In the genomic region with DNA sequence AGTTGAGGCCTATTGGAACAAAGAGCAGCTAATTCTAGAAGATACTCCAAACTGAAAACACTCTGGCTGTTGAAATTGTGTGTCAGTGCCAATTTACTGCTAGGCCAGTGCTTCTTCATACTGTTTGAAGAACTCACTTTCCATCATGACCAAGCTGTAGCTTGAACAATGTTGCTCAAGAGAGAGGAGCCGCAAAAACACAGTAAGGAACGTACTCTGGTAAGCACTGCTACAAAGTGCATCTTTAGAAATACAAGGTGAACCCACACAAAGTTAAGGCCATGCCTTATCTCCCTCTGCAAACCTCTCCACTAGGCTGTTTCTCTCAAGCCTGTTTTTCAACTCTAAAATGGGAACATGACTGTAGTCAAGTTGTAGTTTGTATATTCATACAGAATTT, we compare ENCODE assay signal across 17 cellular contexts.
DNase-seq lines count a peak whose midpoint lies in the region; ATAC-seq and TF ChIP-seq lines count a peak whose summit lies in the region.
"Had no signal": no experiment of that assay in that cellular context is flagged by ENCODE, and none has a peak within 500 bp of the region (broad histone marks: within the 10 kb centered on the region; RNA-seq: fewer than 3 reads in every experiment).

No MANE protein-coding gene starts in this region.

- H3K27me3 ChIP-seq in right cardiac atrium (ENCODE audit: control insufficient read depth, insufficient read depth) (no peaks in the 10 kb centered on the region), gastrocnemius medialis (no peaks in the 10 kb centered on the region), endodermal cell (ENCODE audit: control insufficient read depth, insufficient read depth, low read length, poor library complexity, severe bottlenecking) (no peaks in the 10 kb centered on the region)
- H3K27me3 ChIP-seq: BLaER1 had no signal

- peaks cover 7% of the 10 kb centered on the region for H3K36me3 Mint-ChIP-seq in endodermal cell (ENCODE audit: low read depth)

- H3K27ac Mint-ChIP-seq in endodermal cell: no peak overlapping the region
- H3K27ac Mint-ChIP-seq: activated B cell treated with CpG ODN at 0.5 μM for 24 hours had no signal

- in situ Hi-C loops in gastrocnemius medialis (cut with MboI; ENCODE audit: low sequenced_read_pairs in 4 of 4): loop anchor here in 1 of 4 donors (10.0 kb wide), 1 partner anchor 148 kb away; a partner anchor contains a TSS

- TF ChIP-seq CTCF in gastrocnemius medialis (IDR thresholded peaks at IDR 0.05 in 4 of 5, conservative IDR thresholded peaks at IDR 0.05 in 1 of 5): no peak
- no peak for TF ChIP-seq CTCF in endodermal cell (conservative IDR thresholded peaks at IDR 0.05)
- no peak for TF ChIP-seq CTCF in GM10248 (IDR thresholded peaks at IDR 0.05; ENCODE audit: control extremely low read depth, extremely low read depth, low read depth, missing control alignments)

- no peak for TF ChIP-seq POLR2A in gastrocnemius medialis (IDR thresholded peaks at IDR 0.05)

- peaks cover 11% of the 10 kb centered on the region for H3K4me1 Mint-ChIP-seq in endodermal cell

- no peaks in the 10 kb centered on the region for H3K9me3 Mint-ChIP-seq in endodermal cell
- H3K9me3 Mint-ChIP-seq: activated B cell treated with CpG ODN at 0.5 μM for 24 hours had no signal

- H3K27ac ChIP-seq in right cardiac atrium (ENCODE audit: low read length) (peak overlapping the region; percentile 45), cingulate gyrus (ENCODE audit: low read depth, low read length) (peak overlapping the region; percentile 58), gastrocnemius medialis (peak overlapping the region; percentile 89 to 99 (median 92)), endodermal cell (ENCODE audit: low read depth, low read length) (no peak overlapping the region)
- H3K27ac ChIP-seq: BLaER1, SK-N-MC had no signal

- H3K9ac ChIP-seq in endodermal cell (ENCODE audit: extremely low read depth, low read length, poor library complexity, severe bottlenecking): no peak overlapping the region
- H3K9ac ChIP-seq: BLaER1 had no signal

- no peaks in the 10 kb centered on the region for H3K9me3 ChIP-seq in right cardiac atrium (ENCODE audit: control insufficient read depth, low read length)
- no peaks in the 10 kb centered on the region for H3K9me3 ChIP-seq in gastrocnemius medialis
- H3K9me3 ChIP-seq in endodermal cell (ENCODE audit: control insufficient read depth, low read length): no peaks in the 10 kb centered on the region
- H3K9me3 ChIP-seq: BLaER1 had no signal

- CTCF ChIA-PET in GM10248 (lab: Yijun Ruan, JAX): interaction anchor here (0.8 to 7.1 kb wide), 5 partner anchors 9 to 508 kb away, joined by 3 to 86 read pairs (median 4); a partner anchor contains a TSS

- ATAC-seq in right cardiac atrium (no peak), left cardiac atrium (no peak), gastrocnemius medialis (no peak)

- H3K36me3 ChIP-seq in gastrocnemius medialis: peaks cover 0 to 90% of the 10 kb centered on the region in 2 donors
- H3K36me3 ChIP-seq in endodermal cell (ENCODE audit: control insufficient read depth, insufficient read depth, low read length): no peaks in the 10 kb centered on the region

- no peak overlapping the region for H3K4me3 ChIP-seq in right cardiac atrium (ENCODE audit: low read length)
- H3K4me3 ChIP-seq in gastrocnemius medialis: no peak overlapping the region
- no peak overlapping the region for H3K4me3 ChIP-seq in endodermal cell (ENCODE audit: low read length)
- H3K4me3 ChIP-seq: BLaER1, lung, SK-N-MC had no signal

- DNase-seq in right cardiac atrium (no peak), left cardiac atrium (no peak), gastrocnemius medialis (no peak), DMS79 treated with DMSO at 0.1 percent for 48 hours (lab: John Stamatoyannopoulos, UW) (no peak), endodermal cell (no peak), GM10248 (ENCODE audit: extremely low spot score) (no peak), D341Med (ENCODE audit: low spot score) (no peak)
- DNase-seq: activated B cell treated with CpG ODN at 0.5 μM for 24 hours; activated T-cell treated with anti-CD3 and anti-CD28 coated beads, Interleukin-2, amount 50 U/mL, for 48 hours; IMR-90; NCI-H1092 treated with DMSO at 0.1 percent for 48 hours; NCI-H2171 treated with DMSO at 0.1 percent for 48 hours; nucleus accumbens had no signal

- H3K27me3 Mint-ChIP-seq in endodermal cell (ENCODE audit: insufficient read depth): no peaks in the 10 kb centered on the region
- H3K27me3 Mint-ChIP-seq: activated B cell treated with CpG ODN at 0.5 μM for 24 hours had no signal

- POLR2A ChIA-PET in GM10248 (lab: Yijun Ruan, JAX): no interaction called here

- intact Hi-C loops in right cardiac atrium (cut with DNase I) (loop anchor here in 2 of 4 donors (2.0 to 10.0 kb wide), 3 partner anchors 48 to 144 kb away; a partner anchor contains a TSS), left cardiac atrium (cut with DNase I) (loop anchor here (10.0 kb wide), 2 partner anchors 48 to 62 kb away; no protein-coding TSS in a partner anchor), gastrocnemius medialis (cut with DNase I; ENCODE audit: low total_unique reads) (loop anchor here (2.0 kb wide), 1 partner anchor 146 kb away; no protein-coding TSS in a partner anchor)

- peaks cover 17% of the 10 kb centered on the region for H3K4me1 ChIP-seq in right cardiac atrium (ENCODE audit: control insufficient read depth, insufficient read depth, low read length)
- H3K4me1 ChIP-seq in gastrocnemius medialis: peaks cover 83 to 92% of the 10 kb centered on the region in 2 donors
- H3K4me1 ChIP-seq in endodermal cell (ENCODE audit: control insufficient read depth, insufficient read depth, low read length): no peaks in the 10 kb centered on the region

- no peak overlapping the region for H3K4me3 Mint-ChIP-seq in endodermal cell
- H3K4me3 Mint-ChIP-seq: activated B cell treated with CpG ODN at 0.5 μM for 24 hours had no signal

- WGBS in right cardiac atrium: 87% methylated on average over 2 of the region's 2 CpGs
- WGBS in endodermal cell (ENCODE audit: insufficient coverage in 1 of 2, insufficient read length in 1 of 2), 2 experiments: 87 to 100% methylated on average over 2 of the region's 2 CpGs
